ENCODE assay signal across 19 cellular contexts in genomic region chr4:154009795-154010194, GRCh38.
DNase-seq lines count a peak whose midpoint lies in the region; ATAC-seq, FAIRE-seq and TF ChIP-seq lines count a peak whose summit lies in the region.
"Had no signal": no experiment of that assay in that cellular context is flagged by ENCODE, and none has a peak within 500 bp of the region (broad histone marks: within the 10 kb centered on the region; RNA-seq: fewer than 3 reads in every experiment).

No MANE protein-coding gene starts in this region.

- WGBS in mesenchymal stem cell, result no CpG with 5 or more reads among the region's 6 CpGs
- WGBS in tibial nerve, 2 donors, result 51 to 70% methylated on average over 6 of the region's 6 CpGs

- no peak overlapping the region for H3K4ac ChIP-seq in mesenchymal stem cell (ENCODE audit: low read depth in 1 of 2, low read length in 2 of 2)

- no peak overlapping the region for H4K91ac ChIP-seq in mesenchymal stem cell (ENCODE audit: low read length)

- H3K27ac ChIP-seq in mesenchymal stem cell (ENCODE audit: low read length, poor library complexity, severe bottlenecking), result no peak overlapping the region
- H3K27ac ChIP-seq in rectal smooth muscle tissue (ENCODE audit: low read depth, low read length), result peak overlapping the region; percentile 54
- H3K27ac ChIP-seq in tibial nerve, result peak overlapping the region; percentile 20 to 70 (median 36)
- H3K27ac ChIP-seq: BLaER1 had no signal

- H2BK15ac ChIP-seq in mesenchymal stem cell (ENCODE audit: low read depth, poor library complexity, severe bottlenecking), result no peak overlapping the region

- H3K27me3 Mint-ChIP-seq in effector memory CD8-positive, alpha-beta T cell, result no peaks in the 10 kb centered on the region

- no peak overlapping the region for H3K23ac ChIP-seq in mesenchymal stem cell (ENCODE audit: low read length in 2 of 2)

- no peaks in the 10 kb centered on the region for H3K9me3 Mint-ChIP-seq in effector memory CD8-positive, alpha-beta T cell

- H3K4me1 ChIP-seq in mesenchymal stem cell (ENCODE audit: control insufficient read depth, insufficient read depth, low read depth, low read length) (peaks cover 3% of the 10 kb centered on the region), rectal smooth muscle tissue (ENCODE audit: control insufficient read depth, insufficient read depth, low read length) (peaks cover 9% of the 10 kb centered on the region), tibial nerve (peaks cover 0 to 13% (median 0%) of the 10 kb centered on the region in 4 donors)
- H3K4me1 ChIP-seq: BLaER1, HAP-1 had no signal

- no peak for TF ChIP-seq CTCF in bronchial epithelial cell (IDR thresholded peaks at IDR 0.05; ENCODE audit: insufficient read depth, low read length, severe bottlenecking)
- TF ChIP-seq CTCF in tibial nerve (IDR thresholded peaks at IDR 0.05), result no peak

- no peak for TF ChIP-seq POLR2A in tibial nerve (IDR thresholded peaks at IDR 0.05)

- no peak for TF ChIP-seq EP300 in tibial nerve (IDR thresholded peaks at IDR 0.05)

- no peak overlapping the region for H2BK120ac ChIP-seq in mesenchymal stem cell (ENCODE audit: low read depth, low read length)

- H4K8ac ChIP-seq in mesenchymal stem cell (ENCODE audit: low read length), result peak overlapping the region; percentile 57

- no peaks in the 10 kb centered on the region for H3K79me1 ChIP-seq in mesenchymal stem cell (replicated peaks; ENCODE audit: low read length, poor library complexity, severe bottlenecking)

- H3K9me3 ChIP-seq in mesenchymal stem cell (ENCODE audit: control insufficient read depth, low read length) (no peaks in the 10 kb centered on the region), tibial nerve (no peaks in the 10 kb centered on the region)
- H3K9me3 ChIP-seq: BLaER1, HAP-1 had no signal

- H3K36me3 Mint-ChIP-seq in effector memory CD8-positive, alpha-beta T cell (ENCODE audit: insufficient read depth), result no peaks in the 10 kb centered on the region
- H3K36me3 Mint-ChIP-seq: CD4-positive, alpha-beta memory T cell had no signal

- ATAC-seq in effector memory CD8-positive, alpha-beta T cell (replicated peaks), result no peak
- ATAC-seq in HG02588 (IDR thresholded peaks at IDR 0.05; ENCODE audit: unreplicated experiment), result no peak
- no peak for ATAC-seq in HG03460 (IDR thresholded peaks at IDR 0.05; ENCODE audit: unreplicated experiment)

- no peak overlapping the region for H3K18ac ChIP-seq in mesenchymal stem cell (ENCODE audit: low read depth in 1 of 2, low read length in 2 of 2)

- DNase-seq in bronchial epithelial cell (ENCODE audit: low read depth) (peak; percentile 4), mesenchymal stem cell (no peak), tibial nerve (ENCODE audit: low spot score in 2 of 2) (no peak)
- no peak for DNase-seq in effector memory CD8-positive, alpha-beta T cell
- no peak for DNase-seq in activated effector memory CD4-positive, alpha-beta T cell treated with Interleukin-2 at 50 U/mL for 16 hours
- DNase-seq: CD4-positive, alpha-beta memory T cell; DMS153; GF-D8; NCI-H1105 treated with DMSO at 0.1 percent for 48 hours; NCI-H1694; NCI-H2081 treated with DMSO at 0.1 percent for 48 hours; NCI-H510A treated with DMSO at 0.1 percent for 48 hours; NCI-H774; Right ventricle myocardium superior had no signal

- no peaks in the 10 kb centered on the region for H3K4me1 Mint-ChIP-seq in effector memory CD8-positive, alpha-beta T cell (ENCODE audit: low read depth in 2 of 2)
- H3K4me1 Mint-ChIP-seq: CD4-positive, alpha-beta memory T cell had no signal

- H2BK12ac ChIP-seq in mesenchymal stem cell (ENCODE audit: low read length in 2 of 2), result no peak overlapping the region

- H3K9ac ChIP-seq in mesenchymal stem cell (ENCODE audit: low read length) (peak overlapping the region; percentile 65), rectal smooth muscle tissue (ENCODE audit: low read length) (no peak overlapping the region)
- H3K9ac ChIP-seq: BLaER1 had no signal

- H2AK5ac ChIP-seq in mesenchymal stem cell (ENCODE audit: low read length, severe bottlenecking), result no peak overlapping the region

- H3K14ac ChIP-seq in mesenchymal stem cell (ENCODE audit: low read length in 2 of 2), result no peak overlapping the region

- H2BK5ac ChIP-seq in mesenchymal stem cell (ENCODE audit: low read depth, low read length, poor library complexity, severe bottlenecking), result no peak overlapping the region

- no peak overlapping the region for H3K4me2 ChIP-seq in mesenchymal stem cell (ENCODE audit: low read length, poor library complexity, severe bottlenecking)
- H3K4me2 ChIP-seq: BLaER1 had no signal

- H3K4me3 ChIP-seq in bronchial epithelial cell (ENCODE audit: low read depth, low read length) (no peak overlapping the region), mesenchymal stem cell (ENCODE audit: insufficient read depth in 1 of 2, low read depth in 1 of 2, low read length in 2 of 2) (no peak overlapping the region), rectal smooth muscle tissue (ENCODE audit: low read length) (no peak overlapping the region), tibial nerve (no peak overlapping the region)
- H3K4me3 ChIP-seq: BLaER1, HAP-1 had no signal

- no peak for FAIRE-seq in bronchial epithelial cell (lab: Jason Lieb, UNC)

- H3K27me3 ChIP-seq in bronchial epithelial cell (ENCODE audit: control insufficient read depth, insufficient read depth, low read length) (no peaks in the 10 kb centered on the region), mesenchymal stem cell (ENCODE audit: control insufficient read depth in 1 of 2, insufficient read depth in 1 of 2, low read length in 2 of 2) (no peaks in the 10 kb centered on the region), rectal smooth muscle tissue (ENCODE audit: control insufficient read depth, insufficient read depth, low read length) (no peaks in the 10 kb centered on the region), tibial nerve (no peaks in the 10 kb centered on the region)
- H3K27me3 ChIP-seq: BLaER1 had no signal

- no peaks in the 10 kb centered on the region for H3K36me3 ChIP-seq in bronchial epithelial cell (ENCODE audit: control insufficient read depth, insufficient read depth, low read length)
- H3K36me3 ChIP-seq in mesenchymal stem cell (ENCODE audit: control insufficient read depth in 1 of 2, insufficient read depth in 2 of 2, low read depth in 1 of 2, low read length in 2 of 2), result no peaks in the 10 kb centered on the region
- no peaks in the 10 kb centered on the region for H3K36me3 ChIP-seq in rectal smooth muscle tissue (ENCODE audit: control insufficient read depth, insufficient read depth, low read length)
- no peaks in the 10 kb centered on the region for H3K36me3 ChIP-seq in tibial nerve
- H3K36me3 ChIP-seq: BLaER1, HAP-1 had no signal

- H3K27ac Mint-ChIP-seq in effector memory CD8-positive, alpha-beta T cell, result no peak overlapping the region
- H3K27ac Mint-ChIP-seq: CD4-positive, alpha-beta memory T cell had no signal

- no peak overlapping the region for H2AFZ ChIP-seq in mesenchymal stem cell (ENCODE audit: low read depth, low read length)

- H3K4me3 Mint-ChIP-seq in effector memory CD8-positive, alpha-beta T cell, result no peak overlapping the region
- H3K4me3 Mint-ChIP-seq: CD4-positive, alpha-beta memory T cell had no signal
